In genomic region chr10:34744590-34744989, GRCh38 we compare ENCODE assay signal across 22 cellular contexts.
"Had no signal": no experiment of that assay in that cellular context is flagged by ENCODE, and none has a peak within 500 bp of the region (broad histone marks: within the 10 kb centered on the region; RNA-seq: fewer than 3 reads in every experiment).

No MANE protein-coding gene starts in this region.

- H3K36me3 ChIP-seq: adrenal gland, ascending aorta, brain microvascular endothelial cell, pancreas, thoracic aorta, WERI-Rb-1 had no signal

- H3K9me3 Mint-ChIP-seq: activated T-cell treated with anti-CD3 and anti-CD28 coated beads, Interleukin-2, amount 50 U/mL, for 24 hours; activated T-helper 17 cell treated with anti-CD3 and anti-CD28 coated beads, Interleukin-2, amount 50 U/mL, for 72 hours; T-cell; T-helper 2 cell treated with Interferon-gamma antibody and Interleukin-4, amounts not matched to agents 5 μg/mL and 100 μg/mL, for 36 hours had no signal

- H3K9me3 ChIP-seq: adrenal gland, ascending aorta, pancreas, thoracic aorta had no signal

- H3K4me2 ChIP-seq: smooth muscle cell had no signal

- H3K27me3 ChIP-seq: adrenal gland, ascending aorta, brain microvascular endothelial cell, pancreas had no signal

- H3K4me3 ChIP-seq: adrenal gland, ascending aorta, lung, pancreas, smooth muscle cell had no signal

- H3K27ac Mint-ChIP-seq: activated naive CD8-positive, alpha-beta T cell; activated T-cell treated with anti-CD3 and anti-CD28 coated beads, Interleukin-2, amount 50 U/mL, for 24 hours; activated T-helper 17 cell treated with anti-CD3 and anti-CD28 coated beads, Interleukin-2, amount 50 U/mL, for 72 hours; stimulated activated naive B cell treated with anti-CD40 and anti-IgM and Interleukin-4, amounts not matched to agents 10 μg/mL and 1 μg/mL and 100 μg/mL, for 72 hours; T-cell; T-helper 2 cell treated with Interferon-gamma antibody and Interleukin-4, amounts not matched to agents 5 μg/mL and 100 μg/mL, for 36 hours had no signal

- H3K36me3 Mint-ChIP-seq: activated naive CD8-positive, alpha-beta T cell; stimulated activated naive B cell treated with anti-CD40 and anti-IgM and Interleukin-4, amounts not matched to agents 10 μg/mL and 1 μg/mL and 100 μg/mL, for 72 hours; T-cell had no signal

- DNase-seq: activated CD4-positive, alpha-beta T cell treated with anti-CD3 and anti-CD28 coated beads for 1 hour; activated CD4-positive, alpha-beta T cell treated with anti-CD3 and anti-CD28 coated beads, Interleukin-2, amount 50 U/mL, for 4 hours; activated CD8-positive, alpha-beta memory T cell treated with anti-CD3 and anti-CD28 coated beads for 24 hours; activated CD8-positive, alpha-beta memory T cell treated with anti-CD3 and anti-CD28 coated beads, Interleukin-2, amount 50 U/mL, for 4 hours; activated T-cell treated with anti-CD3 and anti-CD28 coated beads, Interleukin-2, amount 50 U/mL, for 24 hours; brain microvascular endothelial cell; central memory CD4-positive, alpha-beta T cell; nephron progenitor cell; pancreas; stimulated activated CD4-positive, alpha-beta T cell treated with anti-CD3 and anti-CD28 coated beads, Interleukin-15, amount 100 ng/mL, for 24 hours; stimulated activated naive B cell treated with anti-CD40 and anti-IgM and Interleukin-4, amounts not matched to agents 10 μg/mL and 1 μg/mL and 100 μg/mL, for 72 hours; T-cell; WERI-Rb-1 had no signal

- ATAC-seq: activated T-helper 17 cell treated with anti-CD3 and anti-CD28 coated beads, Interleukin-2, amount 50 U/mL, for 72 hours; left lobe of liver; stimulated activated naive B cell treated with anti-CD40 and anti-IgM and Interleukin-4, amounts not matched to agents 10 μg/mL and 1 μg/mL and 100 μg/mL, for 72 hours; T-cell had no signal

- H3K4me1 Mint-ChIP-seq: activated T-helper 17 cell treated with anti-CD3 and anti-CD28 coated beads, Interleukin-2, amount 50 U/mL, for 72 hours; stimulated activated naive B cell treated with anti-CD40 and anti-IgM and Interleukin-4, amounts not matched to agents 10 μg/mL and 1 μg/mL and 100 μg/mL, for 72 hours had no signal

- H3K27ac ChIP-seq: ascending aorta, brain microvascular endothelial cell, pancreas, thoracic aorta, WERI-Rb-1 had no signal

- H3K4me3 Mint-ChIP-seq: activated naive CD8-positive, alpha-beta T cell; activated T-cell treated with anti-CD3 and anti-CD28 coated beads, Interleukin-2, amount 50 U/mL, for 24 hours; activated T-helper 17 cell treated with anti-CD3 and anti-CD28 coated beads, Interleukin-2, amount 50 U/mL, for 72 hours; nephron progenitor cell; stimulated activated naive B cell treated with anti-CD40 and anti-IgM and Interleukin-4, amounts not matched to agents 10 μg/mL and 1 μg/mL and 100 μg/mL, for 72 hours; T-cell; T-helper 2 cell treated with Interferon-gamma antibody and Interleukin-4, amounts not matched to agents 5 μg/mL and 100 μg/mL, for 36 hours had no signal
